In the genomic region with DNA sequence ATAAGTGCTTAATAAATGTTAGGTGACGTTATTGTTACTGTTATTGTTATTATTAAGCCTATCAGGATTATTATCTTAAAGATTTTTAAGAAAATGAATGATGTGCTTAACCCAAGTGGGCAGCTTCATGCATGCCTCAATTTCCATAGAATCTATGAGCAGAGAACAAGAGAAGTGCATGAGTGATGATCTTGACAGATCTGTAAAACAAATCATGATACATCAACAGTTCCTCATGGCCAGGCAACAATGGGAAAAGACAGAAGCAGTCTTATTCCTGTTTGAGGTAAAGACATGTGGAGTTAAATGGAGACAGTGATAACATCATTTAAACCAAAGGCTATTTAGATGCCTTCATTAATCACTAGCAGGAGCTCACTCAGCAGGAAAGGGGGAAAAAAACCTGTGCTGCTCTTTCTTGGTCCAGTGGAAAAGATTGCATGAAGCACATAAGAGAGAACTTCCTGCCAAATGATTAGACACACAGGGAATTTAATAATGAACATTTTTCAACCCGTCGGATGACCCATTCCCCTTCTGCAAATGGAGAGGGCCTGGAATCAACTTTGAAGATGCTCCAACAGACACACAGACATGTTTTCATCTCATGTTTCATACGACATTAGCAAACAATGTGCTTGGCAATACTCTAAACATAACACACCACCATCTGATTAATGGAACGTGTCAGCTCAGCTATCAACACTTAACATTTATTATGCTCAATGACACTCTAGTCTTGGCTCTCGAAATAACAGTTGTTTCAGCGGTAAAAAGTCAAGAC, we compare ENCODE assay signal across 14 cellular contexts.
"Had no signal": no experiment of that assay in that cellular context is flagged by ENCODE, and none has a peak within 500 bp of the region (broad histone marks: within the 10 kb centered on the region; RNA-seq: fewer than 3 reads in every experiment).

No MANE protein-coding gene starts in this region.

- H3K27ac ChIP-seq: adrenal gland, breast epithelium, sigmoid colon, transverse colon had no signal

- H3K4me1 ChIP-seq: adrenal gland, breast epithelium, sigmoid colon, transverse colon had no signal

- H3K36me3 ChIP-seq: adrenal gland, breast epithelium, sigmoid colon, transverse colon had no signal

- H3K4me3 ChIP-seq: adrenal gland, breast epithelium, lung, sigmoid colon, transverse colon had no signal

- ATAC-seq: activated T-helper 17 cell treated with anti-CD3 and anti-CD28 coated beads, Interleukin-2, amount 50 U/mL, for 72 hours; esophagus mucosa had no signal

- DNase-seq: activated CD4-positive, alpha-beta T cell treated with anti-CD3 and anti-CD28 coated beads, Interleukin-2, amount 50 U/mL, for 1 hour; activated naive CD4-positive, alpha-beta T cell treated with anti-CD3 and anti-CD28 coated beads, Interleukin-2, amount 50 U/mL, for 16 hours; activated T-cell treated with anti-CD3 and anti-CD28 coated beads for 4 hours; adrenal gland; hypothalamus; sigmoid colon; stimulated activated naive CD4-positive, alpha-beta T cell; substantia nigra; T-helper 2 cell; transverse colon had no signal

- H3K27me3 ChIP-seq: adrenal gland, breast epithelium, sigmoid colon, transverse colon had no signal

- H3K9me3 ChIP-seq: adrenal gland, breast epithelium, sigmoid colon had no signal
